26 cellular contexts compared by ENCODE assay signal in genomic region chr13:42155251-42155650, GRCh38.
DNase-seq lines count a peak whose midpoint lies in the region; FAIRE-seq and TF ChIP-seq lines count a peak whose summit lies in the region.
"Had no signal": no experiment of that assay in that cellular context is flagged by ENCODE, and none has a peak within 500 bp of the region (broad histone marks: within the 10 kb centered on the region; RNA-seq: fewer than 3 reads in every experiment).

No MANE protein-coding gene starts in this region.

- DNase-seq in GM18507 (ENCODE audit: extremely low spot score, insufficient read length, low read depth) (no peak), nephron progenitor cell (no peak), mesenteric fat pad (ENCODE audit: low spot score) (no peak), NCI-H2081 treated with DMSO at 0.1 percent for 48 hours (lab: John Stamatoyannopoulos, UW) (no peak), ovary (no peak), progenitor cell of endocrine pancreas (ENCODE audit: low spot score, unreplicated experiment) (no peak)
- DNase-seq: 8988T; ACHN; BE2C; C1 segment of cervical spinal cord; CD4-positive, alpha-beta memory T cell; CD4-positive, CD25-positive, alpha-beta regulatory T cell; CD8-positive, alpha-beta memory T cell; COR-L47; DMS 273 treated with DMSO at 0.1 percent for 48 hours; DMS153; DMS53; DMS79; DND-41; EL; GDM1 had no signal

- TF ChIP-seq CTCF in VCaP (conservative IDR thresholded peaks at IDR 0.05) (no peak), nephron progenitor cell (IDR thresholded peaks at IDR 0.05) (no peak), ovary (IDR thresholded peaks at IDR 0.05) (no peak), progenitor cell of endocrine pancreas (IDR thresholded peaks at IDR 0.05; ENCODE audit: unreplicated experiment) (no peak)

- H3K4me1 Mint-ChIP-seq in nephron progenitor cell (peaks cover 17% of the 10 kb centered on the region), progenitor cell of endocrine pancreas (ENCODE audit: low read depth) (peaks cover 1% of the 10 kb centered on the region)
- H3K4me1 Mint-ChIP-seq: CD14-positive monocyte; CD8-positive, alpha-beta memory T cell had no signal

- FAIRE-seq in GM18507 (lab: Jason Lieb, UNC), result peak; percentile 38
- FAIRE-seq: A204.1, GM12878 had no signal

- H3K27ac ChIP-seq in VCaP (peak overlapping the region; percentile 79; the same call in 1 of the 2 replicates), ovary (no peak overlapping the region)
- H3K27ac ChIP-seq: BLaER1 had no signal

- H3K36me3 ChIP-seq in ovary, result no peaks in the 10 kb centered on the region
- H3K36me3 ChIP-seq: BE2C had no signal

- no peaks in the 10 kb centered on the region for H3K27me3 ChIP-seq in ovary
- H3K27me3 ChIP-seq: BE2C, BLaER1 had no signal

- H3K4me3 Mint-ChIP-seq in nephron progenitor cell (no peak overlapping the region), progenitor cell of endocrine pancreas (ENCODE audit: low read depth) (no peak overlapping the region)
- H3K4me3 Mint-ChIP-seq: CD14-positive monocyte; CD4-positive, alpha-beta memory T cell; CD4-positive, CD25-positive, alpha-beta regulatory T cell; CD8-positive, alpha-beta memory T cell had no signal

- H3K9me3 Mint-ChIP-seq in nephron progenitor cell (no peaks in the 10 kb centered on the region), progenitor cell of endocrine pancreas (ENCODE audit: low read depth) (no peaks in the 10 kb centered on the region)
- H3K9me3 Mint-ChIP-seq: CD14-positive monocyte; CD4-positive, CD25-positive, alpha-beta regulatory T cell; CD8-positive, alpha-beta memory T cell had no signal

- intact Hi-C loops in ovary (cut with DNase I), result no loop called here

- H3K27ac Mint-ChIP-seq in nephron progenitor cell (peak overlapping the region; percentile 71), progenitor cell of endocrine pancreas (no peak overlapping the region)
- H3K27ac Mint-ChIP-seq: CD14-positive monocyte; CD4-positive, alpha-beta memory T cell had no signal

- H3K4me3 ChIP-seq in ovary, result no peak overlapping the region
- H3K4me3 ChIP-seq: BLaER1, GM12878 had no signal

- H3K4me1 ChIP-seq in ovary (ENCODE audit: insufficient read depth), result no peaks in the 10 kb centered on the region
- H3K4me1 ChIP-seq: BE2C, BLaER1 had no signal

- no peak for TF ChIP-seq EP300 in ovary (IDR thresholded peaks at IDR 0.05)

- H3K27me3 Mint-ChIP-seq in nephron progenitor cell (ENCODE audit: low read depth, poor library complexity) (no peaks in the 10 kb centered on the region), progenitor cell of endocrine pancreas (no peaks in the 10 kb centered on the region)
- H3K27me3 Mint-ChIP-seq: CD4-positive, alpha-beta memory T cell; CD4-positive, CD25-positive, alpha-beta regulatory T cell; CD8-positive, alpha-beta memory T cell had no signal

- H3K36me3 Mint-ChIP-seq in nephron progenitor cell (ENCODE audit: low read depth) (peaks cover 48% of the 10 kb centered on the region), progenitor cell of endocrine pancreas (ENCODE audit: insufficient read depth) (peaks cover 1% of the 10 kb centered on the region)

- TF ChIP-seq POLR2A in ovary (IDR thresholded peaks at IDR 0.05), result no peak

- no peaks in the 10 kb centered on the region for H3K9me3 ChIP-seq in ovary
- H3K9me3 ChIP-seq: BE2C, BLaER1 had no signal

- WGBS in ovary, 3 donors, result 88 to 93% (median 92%) methylated on average over 3 of the region's 3 CpGs
